Comparison of ENCODE assay signal across 21 cellular contexts in the genomic region with DNA sequence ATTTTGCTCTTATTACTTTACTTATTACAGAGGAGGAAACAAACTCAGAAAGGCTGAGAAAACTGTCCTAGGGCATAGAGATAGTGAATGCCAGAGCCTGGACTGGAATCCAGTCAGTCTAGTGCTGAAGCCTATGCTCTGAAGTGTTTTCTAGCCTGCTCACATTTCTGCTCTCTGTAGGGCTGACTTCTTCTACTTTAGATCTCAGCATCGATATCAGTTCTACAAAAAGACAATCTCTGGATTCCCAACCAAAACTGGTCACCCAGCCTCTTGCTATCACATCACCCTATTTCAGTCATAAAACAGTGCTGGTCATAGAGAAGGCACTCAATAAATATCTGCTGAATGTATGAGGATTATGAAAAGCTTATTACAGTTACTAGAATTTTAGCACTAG.
"Had no signal": no experiment of that assay in that cellular context is flagged by ENCODE, and none has a peak within 500 bp of the region (broad histone marks: within the 10 kb centered on the region; RNA-seq: fewer than 3 reads in every experiment).

No MANE protein-coding gene starts in this region.

- DNase-seq: effector memory CD4-positive, alpha-beta T cell; gastrocnemius medialis; glutamatergic neuron; immature natural killer cell; kidney; left cardiac atrium; left ventricle myocardium inferior; lower lobe of right lung; occipital lobe; pancreas; stimulated activated CD4-positive, alpha-beta T cell treated with anti-CD3 and anti-CD28 coated beads, Interleukin-2, amount 100 ng/mL, for 24 hours; stimulated activated CD4-positive, alpha-beta T cell treated with anti-CD3 and anti-CD28 coated beads, Interleukin-4, amount 100 ng/mL, for 4 hours; stimulated activated naive B cell treated with anti-CD40 and anti-IgM and Interleukin-4, amounts not matched to agents 10 μg/mL and 1 μg/mL and 100 μg/mL, for 72 hours; stimulated activated naive CD8-positive, alpha-beta T cell treated with anti-CD3 and anti-CD28 coated beads, Interleukin-15, amount 100 ng/mL, for 72 hours; transverse colon had no signal

- H3K9me3 ChIP-seq: esophagus muscularis mucosa, gastrocnemius medialis, lower lobe of right lung, pancreas, prostate gland, thoracic aorta, transverse colon had no signal

- H3K4me1 ChIP-seq: esophagus muscularis mucosa, lower lobe of right lung, prostate gland had no signal

- FAIRE-seq: urothelium cell line had no signal

- H3K27me3 ChIP-seq: esophagus muscularis mucosa, gastrocnemius medialis, pancreas, transverse colon had no signal

- H3K27ac ChIP-seq: esophagus muscularis mucosa, gastrocnemius medialis, left ventricle myocardium inferior, lower lobe of right lung, pancreas, prostate gland, thoracic aorta, transverse colon had no signal

- H3K36me3 ChIP-seq: esophagus muscularis mucosa, gastrocnemius medialis, left ventricle myocardium inferior, lower lobe of right lung, pancreas, prostate gland, thoracic aorta, transverse colon had no signal

- ATAC-seq: gastrocnemius medialis; left cardiac atrium; lower lobe of right lung; natural killer cell treated with Interleukin-12 subunit alpha and Interleukin-12 subunit beta and Interleukin-15 and Interleukin-18, amount 100 ng/mL, for 72 hours; sciatic nerve; stimulated activated naive B cell treated with anti-CD40 and anti-IgM and Interleukin-4, amounts not matched to agents 10 μg/mL and 1 μg/mL and 100 μg/mL, for 72 hours; stimulated activated naive CD8-positive, alpha-beta T cell treated with anti-CD3 and anti-CD28 coated beads, Interleukin-15, amount 100 ng/mL, for 72 hours had no signal

- H3K4me3 ChIP-seq: esophagus muscularis mucosa, gastrocnemius medialis, left ventricle myocardium inferior, lower lobe of right lung, pancreas, prostate gland, thoracic aorta, transverse colon had no signal
